ENCODE assay signal across 10 cellular contexts in genomic region chr5:151005975-151006576, GRCh38. TPM values are rescaled to one million over a fixed set of nuclear protein-coding genes. Genes with fewer than 3 reads are reported as not detected.
DNase-seq lines count a peak whose midpoint lies in the region; ATAC-seq, FAIRE-seq and TF ChIP-seq lines count a peak whose summit lies in the region.
"Had no signal": no experiment of that assay in that cellular context is flagged by ENCODE, and none has a peak within 500 bp of the region (broad histone marks: within the 10 kb centered on the region; RNA-seq: fewer than 3 reads in every experiment).

No MANE protein-coding gene starts in this region.

- H3K4me3 ChIP-seq in epithelial cell of proximal tubule (ENCODE audit: low read depth, low read length) (no peak overlapping the region), thoracic aorta (no peak overlapping the region)

- H3K27ac ChIP-seq in thoracic aorta: peak overlapping the region; percentile 3 to 62

- H3K27me3 ChIP-seq in thoracic aorta (replicated peaks; ENCODE audit: insufficient read depth): no peaks in the 10 kb centered on the region

- FAIRE-seq in HTR-8/SVneo (lab: Jason Lieb, UNC): no peak

- TF ChIP-seq CTCF in epithelial cell of proximal tubule (conservative IDR thresholded peaks at IDR 0.05; ENCODE audit: low read depth, low read length): no peak
- no peak for TF ChIP-seq CTCF in thoracic aorta (IDR thresholded peaks at IDR 0.05)

- DNase-seq in HTR-8/SVneo (ENCODE audit: insufficient read length, low spot score): peak; percentile 23
- DNase-seq in epithelial cell of proximal tubule (ENCODE audit: low read depth): peak; percentile 58
- peak; percentile 46 for DNase-seq in medulla oblongata (ENCODE audit: extremely low spot score)
- DNase-seq in thoracic aorta (ENCODE audit: low spot score): no peak
- no peak for DNase-seq in SIG-M5 (lab: John Stamatoyannopoulos, UW)
- no peak for DNase-seq in COLO829 (ENCODE audit: low spot score)
- DNase-seq in HK-2 (ENCODE audit: unreplicated experiment): no peak
- DNase-seq: activated naive CD8-positive, alpha-beta T cell treated with anti-CD3 and anti-CD28 coated beads, Interleukin-2, amount 10 ng/mL, durations not matched to agents 7 days and 5 days had no signal

- H3K4me1 ChIP-seq in thoracic aorta (ENCODE audit: control insufficient read depth in 1 of 2, low read depth in 2 of 2): peaks cover 7 to 32% of the 10 kb centered on the region in 2 donors

- H3K9me3 ChIP-seq in thoracic aorta: no peaks in the 10 kb centered on the region

- no peaks in the 10 kb centered on the region for H3K36me3 ChIP-seq in thoracic aorta

- ATAC-seq in thoracic aorta (ENCODE audit: insufficient number of reproducible peaks, low FRiP score, low read depth) (peak; percentile 37), HG02759 (IDR thresholded peaks at IDR 0.05; ENCODE audit: unreplicated experiment) (no peak)
- ATAC-seq: activated CD4-positive, CD25-positive, alpha-beta regulatory T cell treated with anti-CD3 and anti-CD28 coated beads, Interleukin-2, amount 50 U/mL, for 24 hours had no signal

RNA-seq across cellular contexts. Expression of gene GPX3, which starts 14.3 kb away (rescaled TPM):
- total RNA-seq in epithelial cell of proximal tubule: 9.3 and 10.9 TPM in 2 replicates
- total RNA-seq in thoracic aorta: 1,000 to 10,000 TPM; 1,240 to 1,874 TPM
- total RNA-seq: activated naive CD8-positive, alpha-beta T cell treated with anti-CD3 and anti-CD28 coated beads, Interleukin-2, amount 10 ng/mL, durations not matched to agents 7 days and 5 days had no signal

Comparison
In these comparisons a context has a peak if more than half of its experiments do, and no peak if none do; other contexts are left out.
1. DNase-seq: peak in HTR-8/SVneo (single experiment), epithelial cell of proximal tubule (single experiment) and medulla oblongata (single experiment); none in thoracic aorta (single experiment), SIG-M5 (single experiment), COLO829 (single experiment) and HK-2 (single experiment).
2. RNA of gene GPX3, which starts 14.3 kb away (total RNA-seq): 1,240 to 1,874 TPM in thoracic aorta; 9.3 to 10.9 TPM in epithelial cell of proximal tubule; every median in the first group is over 100 times any median in the second.